In the genomic region with DNA sequence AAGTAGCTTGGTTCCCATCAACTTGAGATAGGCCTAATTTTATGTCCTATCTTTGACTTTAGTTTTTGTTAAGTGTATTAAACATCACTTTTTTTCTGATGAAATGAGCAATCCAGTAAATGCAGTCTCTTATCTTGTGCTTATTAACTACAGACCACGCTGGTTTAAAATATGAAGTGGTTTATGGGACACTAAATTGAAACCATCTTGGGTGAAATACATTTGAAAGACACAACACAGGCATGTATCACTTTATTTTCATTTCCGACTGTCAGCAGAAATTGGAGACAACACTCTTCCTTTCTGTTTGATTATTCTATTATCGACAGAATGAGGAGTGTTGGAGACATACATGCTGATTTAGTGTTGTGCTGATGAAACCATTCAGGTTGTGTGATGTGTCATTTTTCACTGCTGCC, we compare ENCODE assay signal across 34 cellular contexts.
"Had no signal": no experiment of that assay in that cellular context is flagged by ENCODE, and none has a peak within 500 bp of the region (broad histone marks: within the 10 kb centered on the region; RNA-seq: fewer than 3 reads in every experiment).

No MANE protein-coding gene starts in this region.

- H3K4me1 ChIP-seq: adrenal gland, body of pancreas, foreskin keratinocyte, gastrocnemius medialis, heart left ventricle had no signal

- H3K27ac Mint-ChIP-seq: activated B cell treated with CpG ODN at 0.5 μM for 24 hours; activated CD8-positive, alpha-beta T cell treated with anti-CD3 and anti-CD28 coated beads for 36 hours; activated naive CD8-positive, alpha-beta T cell; activated T-helper 17 cell treated with anti-CD3 and anti-CD28 coated beads, Interleukin-2, amount 50 U/mL, for 72 hours; effector memory CD8-positive, alpha-beta T cell had no signal

- H3K4me3 Mint-ChIP-seq: activated B cell treated with CpG ODN at 0.5 μM for 24 hours; activated CD8-positive, alpha-beta T cell treated with anti-CD3 and anti-CD28 coated beads for 36 hours; activated naive CD8-positive, alpha-beta T cell; activated T-cell treated with anti-CD3 and anti-CD28 coated beads, Interleukin-2, amount 50 U/mL, for 4 hours; activated T-helper 17 cell treated with anti-CD3 and anti-CD28 coated beads, Interleukin-2, amount 50 U/mL, for 72 hours; effector memory CD8-positive, alpha-beta T cell had no signal

- H3K27me3 Mint-ChIP-seq: activated B cell treated with CpG ODN at 0.5 μM for 24 hours; activated CD8-positive, alpha-beta T cell treated with anti-CD3 and anti-CD28 coated beads for 36 hours; activated T-helper 17 cell treated with anti-CD3 and anti-CD28 coated beads, Interleukin-2, amount 50 U/mL, for 72 hours; effector memory CD8-positive, alpha-beta T cell had no signal

- ATAC-seq: activated CD4-positive, CD25-positive, alpha-beta regulatory T cell treated with anti-CD3 and anti-CD28 coated beads, Interleukin-2, amount 50 U/mL, for 24 hours; activated CD8-positive, alpha-beta T cell treated with anti-CD3 and anti-CD28 coated beads for 36 hours; activated T-cell treated with anti-CD3 and anti-CD28 coated beads, Interleukin-2, amount 50 U/mL, for 4 hours; activated T-helper 17 cell treated with anti-CD3 and anti-CD28 coated beads, Interleukin-2, amount 50 U/mL, for 72 hours; body of pancreas; effector memory CD8-positive, alpha-beta T cell; foreskin keratinocyte; gastrocnemius medialis; heart left ventricle had no signal

- H3K27me3 ChIP-seq: adrenal gland, body of pancreas, foreskin keratinocyte, gastrocnemius medialis, heart left ventricle had no signal

- H3K36me3 ChIP-seq: adrenal gland, gastrocnemius medialis, heart left ventricle, WERI-Rb-1 had no signal

- H3K36me3 Mint-ChIP-seq: activated naive CD8-positive, alpha-beta T cell had no signal

- H3K9me3 Mint-ChIP-seq: activated CD8-positive, alpha-beta T cell treated with anti-CD3 and anti-CD28 coated beads for 36 hours; activated T-cell treated with anti-CD3 and anti-CD28 coated beads, Interleukin-2, amount 50 U/mL, for 4 hours; activated T-helper 17 cell treated with anti-CD3 and anti-CD28 coated beads, Interleukin-2, amount 50 U/mL, for 72 hours; effector memory CD8-positive, alpha-beta T cell had no signal

- H3K9me3 ChIP-seq: adrenal gland, body of pancreas, gastrocnemius medialis, heart left ventricle had no signal

- H3K4me3 ChIP-seq: adrenal gland, body of pancreas, gastrocnemius medialis, heart left ventricle had no signal

- DNase-seq: activated B cell treated with CpG ODN at 0.5 μM for 24 hours; activated CD4-positive, alpha-beta T cell treated with anti-CD3 and anti-CD28 coated beads for 48 hours; activated CD4-positive, alpha-beta T cell treated with anti-CD3 and anti-CD28 coated beads, Interleukin-2, amount 50 U/mL, for 1 hour; activated CD4-positive, alpha-beta T cell treated with anti-CD3 and anti-CD28 coated beads, Interleukin-2, amount 50 U/mL, for 48 hours; activated CD8-positive, alpha-beta memory T cell treated with anti-CD3 and anti-CD28 coated beads for 24 hours; activated CD8-positive, alpha-beta T cell treated with anti-CD3 and anti-CD28 coated beads for 36 hours; activated effector memory CD4-positive, alpha-beta T cell treated with Interleukin-2 at 50 U/mL for 16 hours; activated gamma-delta T cell treated with Interleukin-2 at 50 U/mL for 16 hours; activated naive CD4-positive, alpha-beta T cell treated with anti-CD3 and anti-CD28 coated beads, Interleukin-2, amount 50 U/mL, for 16 hours; activated naive CD4-positive, alpha-beta T cell treated with Interleukin-2 at 50 U/mL for 16 hours; activated T-cell treated with anti-CD3 and anti-CD28 coated beads, Interleukin-2, amount 50 U/mL, for 4 hours; adrenal gland; amygdala; aorta; body of pancreas; caudate nucleus; cortex of kidney; dermis blood vessel endothelial cell; effector CD4-positive, alpha-beta T cell; effector memory CD8-positive, alpha-beta T cell; foreskin keratinocyte; gastrocnemius medialis; glutamatergic neuron; heart left ventricle; hypothalamus; T1000; WERI-Rb-1 had no signal

- H3K27ac ChIP-seq: adrenal gland, body of pancreas, epithelial cell of prostate, foreskin keratinocyte, gastrocnemius medialis, heart left ventricle, WERI-Rb-1 had no signal

- H3K4me1 Mint-ChIP-seq: activated B cell treated with CpG ODN at 0.5 μM for 24 hours; activated T-helper 17 cell treated with anti-CD3 and anti-CD28 coated beads, Interleukin-2, amount 50 U/mL, for 72 hours had no signal

- FAIRE-seq: colon, endometrium, endothelial cell of umbilical vein had no signal
